ENCODE assay signal across 8 cellular contexts in the genomic region with DNA sequence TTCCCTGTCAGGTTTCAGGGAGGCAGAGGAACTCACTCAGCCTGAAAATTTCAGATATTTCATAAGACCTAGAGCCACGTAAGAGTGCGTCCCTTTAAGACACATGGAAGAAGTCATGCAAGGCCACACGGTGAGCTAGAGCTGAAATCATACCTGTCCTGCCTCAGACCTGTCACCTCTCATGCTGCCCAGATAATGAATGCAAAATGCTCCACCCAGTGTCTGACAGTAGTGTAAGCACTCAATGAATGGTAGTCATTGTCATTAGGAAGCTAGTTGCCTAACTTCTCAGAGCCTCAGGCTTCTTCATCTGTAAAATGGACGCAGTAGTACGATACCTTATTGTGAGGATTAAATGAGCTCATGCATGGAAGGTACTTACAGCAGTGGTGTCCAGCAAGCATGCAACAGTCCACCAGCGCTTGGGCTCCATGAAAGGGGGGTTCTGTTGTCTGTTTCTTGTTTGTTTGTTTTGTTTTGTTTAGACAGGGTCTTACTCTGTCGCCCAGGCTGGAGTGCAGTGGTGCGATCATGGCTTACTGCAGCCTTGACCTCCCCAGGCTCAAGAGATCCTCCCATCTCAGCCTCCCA.
DNase-seq lines count a peak whose midpoint lies in the region; ATAC-seq, FAIRE-seq and TF ChIP-seq lines count a peak whose summit lies in the region.

No MANE protein-coding gene starts in this region.

- no peak overlapping the region for H3K14ac ChIP-seq in H9 (ENCODE audit: insufficient read depth, low read length)

- H3K56ac ChIP-seq in H9 (ENCODE audit: insufficient read length, low read depth, low read length), result no peak overlapping the region

- CTCF ChIA-PET in activated CD4-positive, alpha-beta memory T cell treated with anti-CD3 and anti-CD28 coated beads for 36 hours (lab: Charles Lee), result interaction anchor here (0.6 to 5.5 kb wide), 24 partner anchors 20 to 300 kb away, joined by 3 to 101 read pairs (median 4); a partner anchor contains a TSS
- CTCF ChIA-PET in HepG2 (lab: Yijun Ruan, JAX; ENCODE audit: low intra/inter-chr PET ratio, low total read pairs), result interaction anchor here (0.7 to 2.4 kb wide), 5 partner anchors 22 to 247 kb away, joined by 3 to 34 read pairs (median 4); no protein-coding TSS in a partner anchor

- H3K79me1 ChIP-seq in H9 (ENCODE audit: insufficient read depth, low read depth, low read length, poor library complexity, severe bottlenecking), result no peaks in the 10 kb centered on the region

- H2BK15ac ChIP-seq in H9 (ENCODE audit: low read depth, low read length), result no peak overlapping the region

- FAIRE-seq in HepG2 (lab: Jason Lieb, UNC), result peak; percentile 40

- no peak overlapping the region for H2AK5ac ChIP-seq in H9 (ENCODE audit: insufficient read length, low read length)

- H4K20me1 ChIP-seq in BLaER1, result no peaks in the 10 kb centered on the region
- H4K20me1 ChIP-seq in H9 (ENCODE audit: control insufficient read depth, insufficient read depth, insufficient read length), result no peaks in the 10 kb centered on the region
- H4K20me1 ChIP-seq in HepG2 (ENCODE audit: insufficient read depth, low read length), result no peaks in the 10 kb centered on the region

- H4K5ac ChIP-seq in H9 (ENCODE audit: insufficient read length, low read depth, low read length), result no peak overlapping the region

- H3K4me3 ChIP-seq in BLaER1, result peak overlapping the region; percentile 78; the same call in 1 of the 2 replicates
- H3K4me3 ChIP-seq in HepG2 (replicated peaks in 1 of 3; ENCODE audit: insufficient read depth in 1 of 3, low read depth in 2 of 3, low read length in 3 of 3), result peak overlapping the region; percentile 34 to 82 (median 68); a peak in 5 of 6 replicates

- H2BK120ac ChIP-seq in H9 (ENCODE audit: low read depth, low read length, poor library complexity, severe bottlenecking), result no peak overlapping the region

- H3K27ac ChIP-seq in BLaER1 (peak overlapping the region; percentile 90; the same call in 1 of the 2 replicates), H9 (ENCODE audit: insufficient read length, low read depth, low read length) (no peak overlapping the region), HepG2 (ENCODE audit: extremely low read length, insufficient read depth, low read length) (peak overlapping the region; percentile 35)

- TF ChIP-seq EP300 in HepG2 (IDR thresholded peaks at IDR 0.05; ENCODE audit: low read depth in 2 of 2, low read length in 2 of 2), result no peak
- TF ChIP-seq EP300 in HepG2 (CRISPR knock-in tag; IDR thresholded peaks at IDR 0.05; ENCODE audit: borderline replicate concordance), result no peak

- DNase-seq in H9 (no peak), HepG2 (ENCODE audit: low spot score) (peak; percentile 46), 8988T (no peak)
- DNase-seq in activated CD4-positive, alpha-beta memory T cell treated with anti-CD3 and anti-CD28 coated beads for 36 hours, result no peak

- TF ChIP-seq POLR2A in HepG2 (IDR thresholded peaks at IDR 0.05; ENCODE audit: insufficient read depth in 1 of 2, low read depth in 2 of 2, low read length in 2 of 2), result no peak

- intact Hi-C loops in activated CD4-positive, alpha-beta memory T cell treated with anti-CD3 and anti-CD28 coated beads for 36 hours (cut with micrococcal nuclease), result loop anchor here (1.0 to 5.0 kb wide), 3 partner anchors 27 to 118 kb away; a partner anchor contains a TSS
- intact Hi-C loops in HepG2 (cut with micrococcal nuclease; ENCODE audit: unreplicated experiment), result loop anchor here (1.0 to 10.0 kb wide), 3 partner anchors 27 to 250 kb away; a partner anchor contains a TSS

- H4K91ac ChIP-seq in H9 (ENCODE audit: insufficient read length, low read depth, low read length), result no peak overlapping the region

- H3K9ac ChIP-seq in BLaER1 (0 out of 2 replicates have a peak overlapping the region, but pooled peaks have one; percentile 84), H9 (ENCODE audit: extremely low read depth, insufficient read length, low read length) (no peak overlapping the region), HepG2 (ENCODE audit: insufficient read depth, low read depth, low read length) (peak overlapping the region; percentile 71)

- H2BK5ac ChIP-seq in H9 (ENCODE audit: insufficient read length, low read length), result no peak overlapping the region

- H3K36me3 ChIP-seq in BLaER1, result no peaks in the 10 kb centered on the region
- H3K36me3 ChIP-seq in HepG2 (replicated peaks in 1 of 2; ENCODE audit: control insufficient read depth in 1 of 2, insufficient read depth in 2 of 2, low read length in 2 of 2), result no peaks in the 10 kb centered on the region

- H3K4me1 Mint-ChIP-seq in H9, result peaks cover 14 to 15% of the 10 kb centered on the region in 2 experiments
- H3K4me1 Mint-ChIP-seq in activated CD4-positive, alpha-beta memory T cell treated with anti-CD3 and anti-CD28 coated beads for 36 hours (ENCODE audit: low read depth), result peaks cover 19% of the 10 kb centered on the region

- H3K36me3 Mint-ChIP-seq in H9 (ENCODE audit: insufficient read depth in 1 of 3, low read depth in 3 of 3), result peaks cover 1 to 13% (median 2%) of the 10 kb centered on the region in 3 experiments; a peak in 3 of 7 replicates
- H3K36me3 Mint-ChIP-seq in activated CD4-positive, alpha-beta memory T cell treated with anti-CD3 and anti-CD28 coated beads for 36 hours, result no peaks in the 10 kb centered on the region

- POLR2A ChIA-PET in activated CD4-positive, alpha-beta memory T cell treated with anti-CD3 and anti-CD28 coated beads for 36 hours (lab: Charles Lee), result no interaction called here
- POLR2A ChIA-PET in HepG2 (lab: Yijun Ruan, JAX), result interaction anchor here (1.5 to 1.7 kb wide), 2 partner anchors 22 to 60 kb away, joined by 5 to 7 read pairs; a partner anchor contains a TSS

- H3K4ac ChIP-seq in H9 (ENCODE audit: low read depth, low read length), result no peak overlapping the region

- WGBS in H9 (ENCODE audit: extremely low coverage, insufficient read length, low lambda C conversion rate), result no CpG with 5 or more reads among the region's 8 CpGs
- WGBS in HepG2 (ENCODE audit: low lambda C conversion rate), result 47% methylated on average over 6 of the region's 8 CpGs

- no peak overlapping the region for H2BK12ac ChIP-seq in H9 (ENCODE audit: insufficient read length, low read depth, low read length)

- H3K9me3 Mint-ChIP-seq in H9, result no peaks in the 10 kb centered on the region; a peak in 2 of 5 replicates
- no peaks in the 10 kb centered on the region for H3K9me3 Mint-ChIP-seq in activated CD4-positive, alpha-beta memory T cell treated with anti-CD3 and anti-CD28 coated beads for 36 hours

- H3K4me2 ChIP-seq in BLaER1 (peak overlapping the region; percentile 79), H9 (ENCODE audit: insufficient read depth, insufficient read length, low read length) (peak overlapping the region; percentile 56), HepG2 (ENCODE audit: low read depth, low read length) (peak overlapping the region; percentile 93)

- no peak overlapping the region for H3K18ac ChIP-seq in H9 (ENCODE audit: insufficient read length, low read depth, low read length)

- no TSS peak for BruUV-seq in HepG2 (replicated peaks; lab: Mats Ljungman, UMichigan)

- no peak overlapping the region for H4K8ac ChIP-seq in H9 (replicated peaks; ENCODE audit: insufficient read length, low read depth, low read length)

- no peak overlapping the region for H3K23ac ChIP-seq in H9 (ENCODE audit: insufficient read length, low read depth, low read length)

- no peak overlapping the region for H3T11ph ChIP-seq in H9 (ENCODE audit: low read length)

- H3K27me3 ChIP-seq in BLaER1 (no peaks in the 10 kb centered on the region), H9 (ENCODE audit: insufficient read depth, low read length) (no peaks in the 10 kb centered on the region), HepG2 (ENCODE audit: control insufficient read depth in 1 of 2, insufficient read depth in 2 of 2, low read length in 2 of 2) (peaks cover 0 to 1% of the 10 kb centered on the region in 2 experiments; a peak in 2 of 5 replicates)

- no peaks in the 10 kb centered on the region for H3K79me2 ChIP-seq in H9 (ENCODE audit: insufficient read depth, low read length)
- H3K79me2 ChIP-seq in HepG2 (ENCODE audit: insufficient read depth, low read length), result peaks cover 10% of the 10 kb centered on the region

- H2AFZ ChIP-seq in H9 (ENCODE audit: low read length) (no peak overlapping the region), HepG2 (ENCODE audit: low read length) (peak overlapping the region; percentile 49)

- H3K4me3 Mint-ChIP-seq in H9, result peak overlapping the region; percentile 76 to 90
- H3K4me3 Mint-ChIP-seq in activated CD4-positive, alpha-beta memory T cell treated with anti-CD3 and anti-CD28 coated beads for 36 hours, result peak overlapping the region; percentile 78

- peaks cover 6% of the 10 kb centered on the region for H3K27me3 Mint-ChIP-seq in H9 (ENCODE audit: low read depth)
- H3K27me3 Mint-ChIP-seq in activated CD4-positive, alpha-beta memory T cell treated with anti-CD3 and anti-CD28 coated beads for 36 hours, result no peaks in the 10 kb centered on the region

- H3K9me3 ChIP-seq in BLaER1 (peaks cover 4% of the 10 kb centered on the region; the same call in 1 of the 2 replicates), H9 (ENCODE audit: control insufficient read depth, low read depth, low read length) (no peaks in the 10 kb centered on the region), HepG2 (ENCODE audit: low read length) (no peaks in the 10 kb centered on the region)

- TF ChIP-seq CTCF in H9 (conservative IDR thresholded peaks at IDR 0.05) (no peak), HepG2 (CRISPR knock-in tag; IDR thresholded peaks at IDR 0.05) (no peak; the same call in 1 of the 2 replicates)

- peak; percentile 9 for ATAC-seq in HepG2
- ATAC-seq in GM18867 (IDR thresholded peaks at IDR 0.05; ENCODE audit: unreplicated experiment), result no peak
- ATAC-seq in GM18870 (IDR thresholded peaks at IDR 0.05; ENCODE audit: unreplicated experiment), result no peak
- ATAC-seq in HG03280 (IDR thresholded peaks at IDR 0.05; ENCODE audit: unreplicated experiment), result no peak

- H3K27ac Mint-ChIP-seq in H9, result no peak overlapping the region
- H3K27ac Mint-ChIP-seq in activated CD4-positive, alpha-beta memory T cell treated with anti-CD3 and anti-CD28 coated beads for 36 hours, result no peak overlapping the region

- in situ Hi-C loops in HepG2 (cut with HindIII; ENCODE audit: extremely low pct_ligation_motif_present, low pct_unique_long_range_greater_than_20kb), result loop anchor here (10.0 kb wide), 2 partner anchors 120 to 220 kb away; no protein-coding TSS in a partner anchor

- H2BK20ac ChIP-seq in H9 (ENCODE audit: low read depth, low read length, poor library complexity, severe bottlenecking), result no peak overlapping the region

- H3K4me1 ChIP-seq in BLaER1 (peaks cover 40% of the 10 kb centered on the region), H9 (ENCODE audit: insufficient read depth, low read length) (no peaks in the 10 kb centered on the region), HepG2 (ENCODE audit: insufficient read depth, low read length) (peaks cover 23% of the 10 kb centered on the region)

- peaks cover 8% of the 10 kb centered on the region for H3K23me2 ChIP-seq in H9 (ENCODE audit: insufficient read length, low read depth, low read length, poor library complexity, severe bottlenecking)

- no peak for TF ChIP-seq RAD21 in HepG2 (CRISPR knock-in tag; IDR thresholded peaks at IDR 0.05)

TF ChIP-seq in HepG2, 621 proteins besides CTCF, POLR2A, EP300 and RAD21 (continues in another document):
- TF ChIP-seq ZNF501 (CRISPR knock-in tag; IDR thresholded peaks at IDR 0.05) (peak; percentile 34; the same call in 1 of the 2 replicates), ZSCAN31 (CRISPR knock-in tag; IDR thresholded peaks at IDR 0.05; ENCODE audit: low read depth) (no peak), KDM1A (CRISPR knock-in tag; IDR thresholded peaks at IDR 0.05) (peak; percentile 98)
